8 cellular contexts compared by ENCODE assay signal in the genomic region with DNA sequence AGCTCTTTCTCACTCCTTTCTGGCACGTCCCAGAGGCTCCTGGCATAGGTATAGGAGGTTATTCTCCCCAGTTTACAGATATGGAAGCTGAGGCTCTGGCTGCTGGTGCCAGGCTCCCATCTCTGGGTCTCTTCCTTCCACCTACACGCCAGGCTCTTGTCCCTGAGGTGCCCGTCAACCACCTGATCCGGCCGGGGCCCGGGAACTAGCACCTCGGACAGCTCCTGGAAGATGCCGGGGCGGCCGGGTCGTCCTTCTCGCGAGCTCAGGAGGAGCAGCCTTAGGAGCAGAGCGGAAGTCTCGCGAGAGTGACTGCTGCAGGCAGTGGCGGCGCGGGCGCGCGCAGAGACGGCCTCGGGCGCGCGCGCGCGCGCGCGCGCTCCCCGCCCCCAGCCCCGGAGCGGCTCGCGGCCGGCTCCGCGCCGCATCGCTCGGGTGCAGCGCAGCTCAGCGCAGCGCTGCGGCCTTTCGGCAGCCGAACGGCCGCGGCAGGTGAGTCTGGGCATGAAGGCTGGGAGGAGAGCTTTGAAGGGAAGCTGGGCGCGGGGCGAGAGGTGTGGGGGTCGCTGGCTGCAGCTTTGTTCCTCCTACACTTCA. TPM values are rescaled to one million over a fixed set of nuclear protein-coding genes. Genes with fewer than 3 reads are reported as not detected.
DNase-seq lines count a peak whose midpoint lies in the region; ATAC-seq and TF ChIP-seq lines count a peak whose summit lies in the region.

Gene SCAMP5 (plus strand): TSS at position 382 of the 597 bp plus-strand sequence. CDS start 16,277 bp downstream, outside the sequence.

- DNase-seq in AML-193 (lab: John Stamatoyannopoulos, UW) (peak; percentile 78 to 81), PC-3 (peak; percentile 91), erythroblast (lab: John Stamatoyannopoulos, UW) (peak; percentile 90 to 92)
- DNase-seq in Jurkat, Clone E6-1 (ENCODE audit: low read depth, low spot score), result peak; percentile 95
- DNase-seq in activated T-cell treated with anti-CD3 and anti-CD28 coated beads, Interleukin-2, amount 50 U/mL, for 24 hours, result peak; percentile 93
- peak; percentile 85 to 86 for DNase-seq in stimulated activated CD8-positive, alpha-beta memory T cell treated with anti-CD3 and anti-CD28 coated beads, Interleukin-15, amount 100 ng/mL, for 48 hours (ENCODE audit: low read depth in 2 of 2)

- H3K9me3 ChIP-seq in PC-3 (ENCODE audit: low read length) (no peaks in the 10 kb centered on the region), mononuclear cell (ENCODE audit: low read depth, low read length) (no peaks in the 10 kb centered on the region)

- BruUV-seq in PC-3 (replicated peaks; lab: Mats Ljungman, UMichigan), result no TSS peak

- no peak for TF ChIP-seq CTCF in PC-3 (conservative IDR thresholded peaks at IDR 0.05; ENCODE audit: low read depth, low read length)

- intact Hi-C loops in PC-3 (cut with micrococcal nuclease), result no loop called here

- no peak for TF ChIP-seq POLR2A in erythroblast (IDR thresholded peaks at IDR 0.05; ENCODE audit: low read length)

- H4K20me1 ChIP-seq in PC-3 (ENCODE audit: low read length), result no peaks in the 10 kb centered on the region

- no peaks in the 10 kb centered on the region for H3K9me3 Mint-ChIP-seq in activated T-cell treated with anti-CD3 and anti-CD28 coated beads, Interleukin-2, amount 50 U/mL, for 24 hours

- ATAC-seq in GM19351 (IDR thresholded peaks at IDR 0.05; ENCODE audit: unreplicated experiment), result peak; percentile 57
- ATAC-seq in PC-3, result peak; percentile 94

- H3K4me1 ChIP-seq in PC-3 (ENCODE audit: insufficient read depth, low read length) (peaks cover 4% of the 10 kb centered on the region; the same call in 1 of the 2 replicates), mononuclear cell (ENCODE audit: insufficient read depth, low read length) (peaks cover 25% of the 10 kb centered on the region)

- no peak within 1 kb of the TSS for H3K27ac ChIP-seq in PC-3 (ENCODE audit: low read length)

- no peaks in the 10 kb centered on the region for H3K79me2 ChIP-seq in PC-3 (ENCODE audit: low read length)

- H3K27me3 Mint-ChIP-seq in activated T-cell treated with anti-CD3 and anti-CD28 coated beads, Interleukin-2, amount 50 U/mL, for 24 hours, result peaks cover 48% of the 10 kb centered on the region

- peak within 1 kb of the TSS; percentile 68 for H3K4me3 ChIP-seq in Jurkat, Clone E6-1 (ENCODE audit: low read length)
- H3K4me3 ChIP-seq in PC-3 (ENCODE audit: low read length) (peak within 1 kb of the TSS; percentile 68), mononuclear cell (ENCODE audit: low read length) (peak within 1 kb of the TSS; percentile 49)

- peaks cover 14% of the 10 kb centered on the region for H3K4me1 Mint-ChIP-seq in activated T-cell treated with anti-CD3 and anti-CD28 coated beads, Interleukin-2, amount 50 U/mL, for 24 hours (ENCODE audit: low read depth)

- H3K4me2 ChIP-seq in PC-3 (ENCODE audit: low read length), result peak within 1 kb of the TSS; percentile 92

- peak within 1 kb of the TSS; percentile 64 for H3K4me3 Mint-ChIP-seq in activated T-cell treated with anti-CD3 and anti-CD28 coated beads, Interleukin-2, amount 50 U/mL, for 24 hours

- no peaks in the 10 kb centered on the region for H3K9me2 ChIP-seq in PC-3 (replicated peaks; ENCODE audit: low read length)

- POLR2A ChIA-PET in PC-3 (lab: Charles Lee; ENCODE audit: unreplicated experiment), result interaction anchor here (0.5 to 0.6 kb wide), 4 partner anchors 31 to 365 kb away, joined by 3 to 4 read pairs (median 3); no protein-coding TSS in a partner anchor

- H3K36me3 ChIP-seq in PC-3 (ENCODE audit: low read depth, low read length), result no peaks in the 10 kb centered on the region

- CTCF ChIA-PET in PC-3 (lab: Charles Lee), result interaction anchor here (0.6 kb wide), 2 partner anchors 19 to 373 kb away, joined by 3 read pairs; partner anchors contain the start of gene MAN2C1

- H3K9ac ChIP-seq in PC-3 (ENCODE audit: low read length), result peak within 1 kb of the TSS; percentile 58; the same call in 1 of the 2 replicates

- H3F3A ChIP-seq in PC-3 (ENCODE audit: low read length, unreplicated experiment), result no peaks in the 10 kb centered on the region

- no peak within 1 kb of the TSS for H3K27ac Mint-ChIP-seq in activated T-cell treated with anti-CD3 and anti-CD28 coated beads, Interleukin-2, amount 50 U/mL, for 24 hours

- H3K36me3 Mint-ChIP-seq in activated T-cell treated with anti-CD3 and anti-CD28 coated beads, Interleukin-2, amount 50 U/mL, for 24 hours (ENCODE audit: low read depth), result no peaks in the 10 kb centered on the region

- H3K27me3 ChIP-seq in PC-3 (ENCODE audit: low read length) (no peaks in the 10 kb centered on the region; the same call in 1 of the 2 replicates), mononuclear cell (ENCODE audit: insufficient read depth, low read length) (peaks cover 17% of the 10 kb centered on the region)

- H2AFZ ChIP-seq in PC-3 (ENCODE audit: low read length), result peak within 1 kb of the TSS; percentile 87

RNA-seq across cellular contexts. Expression of gene SCAMP5, which starts in this region (rescaled TPM):
- 11.7 TPM for polyA plus RNA-seq in Jurkat, Clone E6-1 (2012; ENCODE audit: insufficient read depth, insufficient read length)
- 7.0 and 9.0 TPM in 2 replicates for total RNA-seq in PC-3 (2014; rRNA removed)
- 2.2 TPM for total RNA-seq in mononuclear cell
